In genomic region chr15:100259266-100259665, GRCh38 we compare ENCODE assay signal across 20 cellular contexts.
DNase-seq lines count a peak whose midpoint lies in the region; ATAC-seq, FAIRE-seq and TF ChIP-seq lines count a peak whose summit lies in the region.
"Had no signal": no experiment of that assay in that cellular context is flagged by ENCODE, and none has a peak within 500 bp of the region (broad histone marks: within the 10 kb centered on the region; RNA-seq: fewer than 3 reads in every experiment).

No MANE protein-coding gene starts in this region.

- H3K4me1 Mint-ChIP-seq in activated CD8-positive, alpha-beta memory T cell treated with anti-CD3 and anti-CD28 coated beads, Interleukin-2, amount 10 ng/mL, durations not matched to agents 7 days and 5 days: no peaks in the 10 kb centered on the region
- no peaks in the 10 kb centered on the region for H3K4me1 Mint-ChIP-seq in chondrocyte (ENCODE audit: low read depth)
- H3K4me1 Mint-ChIP-seq: CD14-positive monocyte had no signal

- no peak overlapping the region for H3K4me3 Mint-ChIP-seq in activated CD8-positive, alpha-beta memory T cell treated with anti-CD3 and anti-CD28 coated beads, Interleukin-2, amount 10 ng/mL, durations not matched to agents 7 days and 5 days
- no peak overlapping the region for H3K4me3 Mint-ChIP-seq in chondrocyte (ENCODE audit: unreplicated experiment)
- H3K4me3 Mint-ChIP-seq: CD14-positive monocyte; CD8-positive, alpha-beta T cell; HFFc6 had no signal

- peaks cover 2% of the 10 kb centered on the region for H3K9me3 Mint-ChIP-seq in activated CD8-positive, alpha-beta memory T cell treated with anti-CD3 and anti-CD28 coated beads, Interleukin-2, amount 10 ng/mL, durations not matched to agents 7 days and 5 days (ENCODE audit: low read depth)
- H3K9me3 Mint-ChIP-seq in chondrocyte (ENCODE audit: low read depth): peaks cover 3% of the 10 kb centered on the region
- H3K9me3 Mint-ChIP-seq: CD8-positive, alpha-beta T cell had no signal

- CTCF ChIA-PET in activated CD8-positive, alpha-beta memory T cell treated with anti-CD3 and anti-CD28 coated beads, Interleukin-2, amount 10 ng/mL, durations not matched to agents 7 days and 5 days (lab: Charles Lee): no interaction called here

- FAIRE-seq in HTR-8/SVneo (lab: Jason Lieb, UNC): no peak
- FAIRE-seq: A549, D721Med, GM12892, GM19239 had no signal

- TF ChIP-seq CTCF in chondrocyte (IDR thresholded peaks at IDR 0.05): no peak

- DNase-seq in activated CD8-positive, alpha-beta memory T cell treated with anti-CD3 and anti-CD28 coated beads, Interleukin-2, amount 10 ng/mL, durations not matched to agents 7 days and 5 days: peak; percentile 7
- DNase-seq in chondrocyte (ENCODE audit: low spot score): peak; percentile 42
- peak; percentile 2 for DNase-seq in iPS-NIHi7 (ENCODE audit: extremely low spot score)
- DNase-seq in ureter (ENCODE audit: low spot score): peak; percentile 18
- no peak for DNase-seq in HTR-8/SVneo (ENCODE audit: insufficient read length, low spot score)
- DNase-seq: BE2C, COR-L47, DMS153, DND-41, GDM1, HCEC 1CT, HFFc6 had no signal

- H3K27me3 Mint-ChIP-seq in activated CD8-positive, alpha-beta memory T cell treated with anti-CD3 and anti-CD28 coated beads, Interleukin-2, amount 10 ng/mL, durations not matched to agents 7 days and 5 days: no peaks in the 10 kb centered on the region
- peaks cover 3% of the 10 kb centered on the region for H3K27me3 Mint-ChIP-seq in chondrocyte (ENCODE audit: low read depth)

- no peaks in the 10 kb centered on the region for H3K36me3 Mint-ChIP-seq in activated CD8-positive, alpha-beta memory T cell treated with anti-CD3 and anti-CD28 coated beads, Interleukin-2, amount 10 ng/mL, durations not matched to agents 7 days and 5 days
- H3K36me3 Mint-ChIP-seq in chondrocyte (ENCODE audit: low read depth): peaks cover 3% of the 10 kb centered on the region
- H3K36me3 Mint-ChIP-seq: CD14-positive monocyte had no signal

- H3K27ac Mint-ChIP-seq in activated CD8-positive, alpha-beta memory T cell treated with anti-CD3 and anti-CD28 coated beads, Interleukin-2, amount 10 ng/mL, durations not matched to agents 7 days and 5 days: no peak overlapping the region
- no peak overlapping the region for H3K27ac Mint-ChIP-seq in chondrocyte (ENCODE audit: unreplicated experiment)
- H3K27ac Mint-ChIP-seq: CD14-positive monocyte; CD8-positive, alpha-beta T cell; HFFc6 had no signal

- ATAC-seq in activated CD8-positive, alpha-beta memory T cell treated with anti-CD3 and anti-CD28 coated beads, Interleukin-2, amount 10 ng/mL, durations not matched to agents 7 days and 5 days: no peak
- no peak for ATAC-seq in SK-N-SH treated with all-trans-retinoic acid at 6 μM for 48 hours
- ATAC-seq in GM21786 (IDR thresholded peaks at IDR 0.05; ENCODE audit: unreplicated experiment): no peak
- ATAC-seq: A549; CD8-positive, alpha-beta T cell had no signal

TF ChIP-seq in SK-N-SH treated with all-trans-retinoic acid at 6 μM for 48 hours, 23 proteins besides CTCF, POLR2A, EP300 and RAD21:
- TF ChIP-seq CREB5 (CRISPR knock-in tag; IDR thresholded peaks at IDR 0.05; ENCODE audit: low read depth): no peak
- TF ChIP-seq ISL1 (CRISPR knock-in tag; IDR thresholded peaks at IDR 0.05): no peak
- TF ChIP-seq ZNF8 (CRISPR knock-in tag; IDR thresholded peaks at IDR 0.05): no peak
- TF ChIP-seq ZC3H10 (CRISPR knock-in tag; IDR thresholded peaks at IDR 0.05): no peak
- no peak for TF ChIP-seq ZFP3 (CRISPR knock-in tag; IDR thresholded peaks at IDR 0.05)
- no peak for TF ChIP-seq ZNF565 (CRISPR knock-in tag; conservative IDR thresholded peaks at IDR 0.05; ENCODE audit: low read depth)
- TF ChIP-seq OSR1 (CRISPR knock-in tag; IDR thresholded peaks at IDR 0.05): no peak
- no peak for TF ChIP-seq CSRNP3 (CRISPR knock-in tag; IDR thresholded peaks at IDR 0.05)
- TF ChIP-seq ESRRG (CRISPR knock-in tag; IDR thresholded peaks at IDR 0.05): no peak
- no peak for TF ChIP-seq PATZ1 (CRISPR knock-in tag; IDR thresholded peaks at IDR 0.05; ENCODE audit: borderline replicate concordance)
- TF ChIP-seq RARB (CRISPR knock-in tag; IDR thresholded peaks at IDR 0.05): no peak
- no peak for TF ChIP-seq GLIS3 (CRISPR knock-in tag; IDR thresholded peaks at IDR 0.05)
TF ChIP-seq in SK-N-SH treated with all-trans-retinoic acid at 6 μM for 48 hours: peak in this region for 0.
